10 cellular contexts compared by ENCODE assay signal in the genomic region with DNA sequence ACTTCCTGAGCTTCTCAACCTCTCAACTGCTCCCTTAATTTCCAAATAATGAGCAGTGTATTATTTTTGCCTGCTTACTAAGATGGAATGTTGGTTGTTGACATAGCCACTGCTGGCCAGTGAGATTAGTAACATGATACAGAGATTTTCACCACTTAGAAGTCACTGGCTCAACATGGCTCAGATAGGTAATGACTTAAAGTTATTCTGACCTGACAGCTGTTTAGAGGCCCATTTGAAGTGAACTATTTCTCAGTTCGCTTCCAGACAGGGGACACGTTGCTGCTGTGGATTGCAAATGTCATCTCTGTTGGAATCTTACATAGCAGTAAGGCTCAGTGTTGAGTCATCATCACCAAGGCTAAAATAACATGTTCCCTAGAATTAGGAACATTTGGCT.
A peak's percentile ranks its signal among the peaks of the same experiment; 100 is the strongest.
DNase-seq lines count a peak whose midpoint lies in the region; ATAC-seq and TF ChIP-seq lines count a peak whose summit lies in the region.
"Had no signal": no experiment of that assay in that cellular context is flagged by ENCODE, and none has a peak within 500 bp of the region (broad histone marks: within the 10 kb centered on the region; RNA-seq: fewer than 3 reads in every experiment).

No MANE protein-coding gene starts in this region.

- no peak overlapping the region for H3K4ac ChIP-seq in mesenchymal stem cell (ENCODE audit: low read depth in 1 of 2, low read length in 2 of 2)

- dilution Hi-C loops in mammary epithelial cell (cut with HindIII; ENCODE audit: low sequenced_read_pairs): no loop called here

- H3K79me1 ChIP-seq in mesenchymal stem cell (replicated peaks; ENCODE audit: low read length, poor library complexity, severe bottlenecking): no peaks in the 10 kb centered on the region

- no peak overlapping the region for H2BK12ac ChIP-seq in mesenchymal stem cell (ENCODE audit: low read length in 2 of 2)

- in situ Hi-C loops in mammary epithelial cell (cut with MboI; ENCODE audit: low sequenced_read_pairs in 2 of 2): no loop called here

- H3K4me1 ChIP-seq in mammary epithelial cell (ENCODE audit: insufficient read depth, low read length) (no peaks in the 10 kb centered on the region), mesenchymal stem cell (ENCODE audit: control insufficient read depth, insufficient read depth, low read depth, low read length) (peaks cover 5% of the 10 kb centered on the region)

- BruUV-seq in mammary epithelial cell (replicated peaks; lab: Mats Ljungman, UMichigan): no TSS peak

- intact Hi-C loops in mammary epithelial cell (cut with micrococcal nuclease): no loop called here

- no peak for TF ChIP-seq CTCF in mammary epithelial cell (conservative IDR thresholded peaks at IDR 0.05 in 1 of 2, IDR thresholded peaks at IDR 0.05 in 1 of 2; ENCODE audit: extremely low read depth in 1 of 2, insufficient read depth in 1 of 2, low read depth in 1 of 2, low read length in 2 of 2)

- H3K9me3 ChIP-seq in mammary epithelial cell (replicated peaks; ENCODE audit: insufficient read depth, low read length) (no peaks in the 10 kb centered on the region), mesenchymal stem cell (ENCODE audit: control insufficient read depth, low read length) (no peaks in the 10 kb centered on the region)

- H3K27me3 ChIP-seq in mammary epithelial cell (ENCODE audit: insufficient read depth, low read length) (no peaks in the 10 kb centered on the region), mesenchymal stem cell (ENCODE audit: control insufficient read depth in 1 of 2, insufficient read depth in 1 of 2, low read length in 2 of 2) (no peaks in the 10 kb centered on the region)

- H3K79me2 ChIP-seq in mammary epithelial cell (ENCODE audit: insufficient read depth, low read length): no peaks in the 10 kb centered on the region

- CTCF ChIA-PET in mammary epithelial cell (lab: Charles Lee; ENCODE audit: low non-redundant PET): no interaction called here

- H3K36me3 ChIP-seq in mammary epithelial cell (ENCODE audit: insufficient read depth, low read length) (no peaks in the 10 kb centered on the region), mesenchymal stem cell (ENCODE audit: control insufficient read depth in 1 of 2, insufficient read depth in 2 of 2, low read depth in 1 of 2, low read length in 2 of 2) (no peaks in the 10 kb centered on the region)

- no peak overlapping the region for H2AK5ac ChIP-seq in mesenchymal stem cell (ENCODE audit: low read length, severe bottlenecking)

- H2BK120ac ChIP-seq in mesenchymal stem cell (ENCODE audit: low read depth, low read length): no peak overlapping the region

- no peak overlapping the region for H2BK15ac ChIP-seq in mesenchymal stem cell (ENCODE audit: low read depth, poor library complexity, severe bottlenecking)

- no peak overlapping the region for H3K18ac ChIP-seq in mesenchymal stem cell (ENCODE audit: low read depth in 1 of 2, low read length in 2 of 2)

- H2BK5ac ChIP-seq in mesenchymal stem cell (ENCODE audit: low read depth, low read length, poor library complexity, severe bottlenecking): no peak overlapping the region

- DNase-seq in A172 (ENCODE audit: low spot score): peak; percentile 72
- DNase-seq in HS-27A (ENCODE audit: low read depth): peak; percentile 86
- peak; percentile 3 for DNase-seq in mammary epithelial cell
- DNase-seq in mesenchymal stem cell: peak; percentile 78
- no peak for DNase-seq in activated CD4-positive, alpha-beta T cell treated with anti-CD3 and anti-CD28 coated beads, Interleukin-2, amount 50 U/mL, for 1 hour
- no peak for DNase-seq in NCI-H128 (lab: John Stamatoyannopoulos, UW; ENCODE audit: unreplicated experiment)
- DNase-seq: activated naive CD4-positive, alpha-beta T cell treated with anti-CD3 and anti-CD28 coated beads for 36 hours; CD4-positive, CD25-positive, alpha-beta regulatory T cell had no signal

- no peak overlapping the region for H4K91ac ChIP-seq in mesenchymal stem cell (ENCODE audit: low read length)

- 48% methylated on average over 2 of the region's 2 CpGs for WGBS in mammary epithelial cell (ENCODE audit: low coverage, missing lambda C conversion rate)
- 3% methylated on average over 2 of the region's 2 CpGs for WGBS in mesenchymal stem cell

- H3K9ac ChIP-seq in mammary epithelial cell (ENCODE audit: insufficient read depth, low read length): no peak overlapping the region
- no peak overlapping the region for H3K9ac ChIP-seq in mesenchymal stem cell (ENCODE audit: low read length)

- ATAC-seq in HG02571 (IDR thresholded peaks at IDR 0.05; ENCODE audit: unreplicated experiment): no peak
- ATAC-seq in GM18498 (IDR thresholded peaks at IDR 0.05; ENCODE audit: unreplicated experiment): no peak

- no peak overlapping the region for H3K23ac ChIP-seq in mesenchymal stem cell (ENCODE audit: low read length in 2 of 2)

- H3K4me3 ChIP-seq in mammary epithelial cell (replicated peaks in 1 of 3; ENCODE audit: insufficient read depth in 1 of 3, low read depth in 2 of 3, low read length in 3 of 3) (no peak overlapping the region), mesenchymal stem cell (ENCODE audit: insufficient read depth in 1 of 2, low read depth in 1 of 2, low read length in 2 of 2) (no peak overlapping the region)

- H2AFZ ChIP-seq in mammary epithelial cell (ENCODE audit: low read depth, low read length) (no peak overlapping the region), mesenchymal stem cell (ENCODE audit: low read depth, low read length) (no peak overlapping the region)

- H3K14ac ChIP-seq in mesenchymal stem cell (ENCODE audit: low read length in 2 of 2): no peak overlapping the region

- no peak overlapping the region for H4K8ac ChIP-seq in mesenchymal stem cell (ENCODE audit: low read length)

- H3K4me2 ChIP-seq in mammary epithelial cell (ENCODE audit: insufficient read depth, low read depth, low read length) (no peak overlapping the region), mesenchymal stem cell (ENCODE audit: low read length, poor library complexity, severe bottlenecking) (no peak overlapping the region)

- H4K20me1 ChIP-seq in mammary epithelial cell (ENCODE audit: insufficient read depth, low read length): no peaks in the 10 kb centered on the region

- no peak overlapping the region for H3K27ac ChIP-seq in mammary epithelial cell (ENCODE audit: insufficient read depth, low read depth, low read length)
- peak overlapping the region; percentile 94 for H3K27ac ChIP-seq in mesenchymal stem cell (ENCODE audit: low read length, poor library complexity, severe bottlenecking)

Comparison
In these comparisons a context has a peak if more than half of its experiments do, and no peak if none do; other contexts are left out.
1. DNase-seq: peak in A172 (single experiment), HS-27A (single experiment), mammary epithelial cell (single experiment) and mesenchymal stem cell (single experiment); none in activated CD4-positive, alpha-beta T cell treated with anti-CD3 and anti-CD28 coated beads, Interleukin-2, amount 50 U/mL, for 1 hour (single experiment) and NCI-H128 (single experiment).